ENCODE assay signal across 20 cellular contexts in genomic region chr9:117341161-117341560, GRCh38.
"Had no signal": no experiment of that assay in that cellular context is flagged by ENCODE, and none has a peak within 500 bp of the region (broad histone marks: within the 10 kb centered on the region; RNA-seq: fewer than 3 reads in every experiment).

No MANE protein-coding gene starts in this region.

- H3K4me3 Mint-ChIP-seq: mesothelial cell of epicardium; naive B cell; naive thymus-derived CD8-positive, alpha-beta T cell had no signal

- H3K4me3 ChIP-seq: coronary artery, dorsolateral prefrontal cortex, esophagus muscularis mucosa, gastroesophageal sphincter, heart right ventricle, left lung, lower lobe of right lung, mucosa of descending colon had no signal

- H3K27ac Mint-ChIP-seq: mesothelial cell of epicardium; naive B cell; naive thymus-derived CD8-positive, alpha-beta T cell had no signal

- DNase-seq: dermis blood vessel endothelial cell; dorsolateral prefrontal cortex; effector CD4-positive, alpha-beta T cell; effector memory CD4-positive, alpha-beta T cell; foreskin keratinocyte; head of caudate nucleus; heart right ventricle; hippocampal formation; left cardiac atrium; left lung; left ventricle myocardium superior; lower lobe of right lung; mesenchymal stem cell; mucosa of descending colon; naive B cell; naive thymus-derived CD8-positive, alpha-beta T cell had no signal

- ATAC-seq: foreskin keratinocyte; gastroesophageal sphincter; heart right ventricle; left cardiac atrium; left lung; left ventricle myocardium superior; lower lobe of right lung; mucosa of descending colon; naive thymus-derived CD8-positive, alpha-beta T cell had no signal

- H3K9me3 ChIP-seq: left lung, lower lobe of right lung, mucosa of descending colon had no signal

- H3K27ac ChIP-seq: coronary artery, esophagus muscularis mucosa, foreskin keratinocyte, gastroesophageal sphincter, heart right ventricle, left lung, lower lobe of right lung had no signal

- H3K4me1 Mint-ChIP-seq: naive B cell had no signal

- H3K36me3 ChIP-seq: esophagus muscularis mucosa, gastroesophageal sphincter, heart right ventricle, left lung, lower lobe of right lung had no signal

- H3K36me3 Mint-ChIP-seq: mesothelial cell of epicardium; naive B cell; naive thymus-derived CD8-positive, alpha-beta T cell had no signal

- H3K4me1 ChIP-seq: esophagus muscularis mucosa, gastroesophageal sphincter, heart right ventricle, left lung, lower lobe of right lung had no signal

- H3K27me3 ChIP-seq: dorsolateral prefrontal cortex, esophagus muscularis mucosa, foreskin keratinocyte, gastroesophageal sphincter, heart right ventricle, left lung had no signal
